ENCODE assay signal across 8 cellular contexts in the genomic region with DNA sequence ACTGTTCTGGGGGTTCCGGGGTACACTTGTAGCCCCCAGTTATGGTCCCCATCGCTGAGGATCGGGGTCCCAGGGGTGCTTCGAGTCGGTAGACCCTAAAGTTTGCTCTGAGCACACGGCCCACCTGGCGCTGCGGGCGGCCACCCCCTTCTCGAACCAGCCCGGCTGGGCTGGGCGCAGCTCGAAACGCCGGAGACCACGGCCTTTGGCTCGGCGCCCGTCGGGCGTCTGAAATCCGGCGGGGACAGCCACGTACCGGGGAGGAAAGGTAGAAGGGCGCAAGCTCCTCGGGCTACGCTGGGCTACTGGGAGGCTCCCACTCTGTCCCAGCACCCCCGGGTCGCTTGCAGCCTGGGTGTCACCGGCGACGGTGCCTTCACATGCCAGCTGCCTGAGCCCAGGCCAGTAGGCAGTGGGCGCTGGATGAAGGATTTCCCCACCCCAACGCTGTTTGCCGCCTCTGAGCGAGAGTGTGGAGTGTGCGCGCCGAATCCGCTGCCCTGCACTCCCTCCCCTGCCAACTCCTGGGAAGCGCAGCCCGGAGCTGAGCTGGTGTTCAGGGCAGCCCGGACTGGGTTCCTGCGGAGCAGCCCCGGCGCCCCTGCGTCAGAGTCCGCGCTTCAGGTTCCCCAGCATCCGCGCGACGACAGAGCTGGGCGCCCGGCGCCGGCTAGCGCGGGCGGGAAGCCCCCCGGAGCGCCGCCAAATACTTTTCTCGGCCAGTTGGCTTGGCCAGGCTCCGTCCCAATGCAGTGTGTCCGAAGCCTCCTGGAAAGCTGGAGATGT. TPM values are rescaled to one million over a fixed set of nuclear protein-coding genes. Genes with fewer than 3 reads are reported as not detected.
A peak's percentile ranks its signal among the peaks of the same experiment; 100 is the strongest.
DNase-seq lines count a peak whose midpoint lies in the region; ATAC-seq and TF ChIP-seq lines count a peak whose summit lies in the region.

No MANE protein-coding gene starts in this region.

- H3K36me3 ChIP-seq in MG63 (no peaks in the 10 kb centered on the region), prostate gland (no peaks in the 10 kb centered on the region)

- H3K9me3 ChIP-seq in MG63 = no peaks in the 10 kb centered on the region
- no peaks in the 10 kb centered on the region for H3K9me3 ChIP-seq in right cardiac atrium (ENCODE audit: control insufficient read depth, low read length)
- no peaks in the 10 kb centered on the region for H3K9me3 ChIP-seq in prostate gland

- H3K27ac ChIP-seq in right cardiac atrium (ENCODE audit: low read length) (peak overlapping the region; percentile 45), prostate gland (peak overlapping the region; percentile 75 to 79)

- intact Hi-C loops in right cardiac atrium (cut with DNase I) (loop anchor here in 1 of 4 donors (10.0 kb wide), 4 partner anchors 121 to 399 kb away; no protein-coding TSS in a partner anchor), prostate gland (cut with DNase I) (loop anchor here (5.0 to 10.0 kb wide), 3 partner anchors 151 to 401 kb away; no protein-coding TSS in a partner anchor)

- H3K4me1 ChIP-seq in right cardiac atrium (ENCODE audit: control insufficient read depth, insufficient read depth, low read length) = no peaks in the 10 kb centered on the region
- no peaks in the 10 kb centered on the region for H3K4me1 ChIP-seq in prostate gland (replicated peaks)

- peak; percentile 47 to 57 for ATAC-seq in right cardiac atrium
- ATAC-seq in HG02623 (IDR thresholded peaks at IDR 0.05; ENCODE audit: unreplicated experiment) = no peak
- ATAC-seq in GM18868 (IDR thresholded peaks at IDR 0.05; ENCODE audit: unreplicated experiment) = no peak

- no peaks in the 10 kb centered on the region for H3K27me3 ChIP-seq in MG63
- no peaks in the 10 kb centered on the region for H3K27me3 ChIP-seq in right cardiac atrium (ENCODE audit: control insufficient read depth, insufficient read depth)
- no peaks in the 10 kb centered on the region for H3K27me3 ChIP-seq in prostate gland (replicated peaks; ENCODE audit: insufficient read depth)

- no peak for TF ChIP-seq CTCF in prostate gland (IDR thresholded peaks at IDR 0.05)

- in situ Hi-C loops in Caki2 (cut with HindIII; ENCODE audit: low pct_unique_long_range_greater_than_20kb, low sequenced_read_pairs) = no loop called here

- H3K4me3 ChIP-seq in MG63 (peak overlapping the region; percentile 60), right cardiac atrium (ENCODE audit: low read length) (peak overlapping the region; percentile 76), prostate gland (peak overlapping the region; percentile 41 to 45)

- WGBS in right cardiac atrium = under 1% methylated on average over 67 of the region's 67 CpGs
- 0% methylated on average over 3 of the region's 67 CpGs for WGBS in prostate gland

- DNase-seq in Caki2 (ENCODE audit: low read depth) = peak; percentile 42
- peak; percentile 64 for DNase-seq in MG63
- DNase-seq in amniotic epithelial cell (ENCODE audit: low read depth) = peak; percentile 27
- DNase-seq in right cardiac atrium = peak in 2 of 3 donors; percentile 76 to 79
- no peak for DNase-seq in prostate gland (ENCODE audit: low spot score)
- DNase-seq in effector CD4-positive, alpha-beta T cell = no peak

- TF ChIP-seq POLR2A in prostate gland (IDR thresholded peaks at IDR 0.05) = no peak

RNA-seq across cellular contexts. Expression of a gene that starts 0.6 kb away (rescaled TPM):
- 0.30 and 1.0 TPM in 2 replicates for total RNA-seq in Caki2 (2014; rRNA removed; shearing (Covaris generic); ENCODE audit: low replicate concordance)
- 0.43 TPM in 1 of 2 replicates, not detected in the other for total RNA-seq in MG63 (2014; rRNA removed; shearing (Covaris generic); ENCODE audit: low replicate concordance)
- total RNA-seq in right cardiac atrium (1 to 10 TPM; 2.3 to 3.1 (median 2.6) TPM), prostate gland (10 to 100 TPM in 1 of 2 donors, 1 to 10 TPM in 1; 2.2 to 51.7 TPM)
- 1.3 TPM for polyA plus RNA-seq in right cardiac atrium

Comparison
In these comparisons a context has a peak if more than half of its experiments do, and no peak if none do; other contexts are left out.
1. DNase-seq: peak in Caki2 (single experiment), MG63 (single experiment), amniotic epithelial cell (single experiment) and right cardiac atrium (2 of 3); none in prostate gland (single experiment) and effector CD4-positive, alpha-beta T cell (single experiment).
2. ATAC-seq: peak in right cardiac atrium (2 of 2); none in HG02623 (single experiment) and GM18868 (single experiment).
3. Peak in every context shown above with its lines, with median percentiles within 50 percentile points of each other: H3K4me3 ChIP-seq.